Comparison of ENCODE assay signal across 19 cellular contexts in genomic region chr6:125307150-125307838, GRCh38. TPM values are rescaled to one million over a fixed set of nuclear protein-coding genes. Genes with fewer than 3 reads are reported as not detected.
A peak's percentile ranks its signal among the peaks of the same experiment; 100 is the strongest.
DNase-seq lines count a peak whose midpoint lies in the region; ATAC-seq, FAIRE-seq and TF ChIP-seq lines count a peak whose summit lies in the region.
"Had no signal": no experiment of that assay in that cellular context is flagged by ENCODE, and none has a peak within 500 bp of the region (broad histone marks: within the 10 kb centered on the region; RNA-seq: fewer than 3 reads in every experiment).

No MANE protein-coding gene starts in this region.

- H3F3A ChIP-seq in smooth muscle cell (ENCODE audit: low read depth) = peaks cover 5% of the 10 kb centered on the region

- H3K27me3 ChIP-seq in keratinocyte (ENCODE audit: control insufficient read depth, extremely low read depth, insufficient read depth, low read length) (no peaks in the 10 kb centered on the region), smooth muscle cell (ENCODE audit: low read depth) (no peaks in the 10 kb centered on the region)
- H3K27me3 ChIP-seq: neural progenitor cell had no signal

- H3K4me1 ChIP-seq in keratinocyte (ENCODE audit: control insufficient read depth, extremely low read depth, insufficient read depth, low read length) = no peaks in the 10 kb centered on the region
- no peaks in the 10 kb centered on the region for H3K4me1 ChIP-seq in smooth muscle cell (ENCODE audit: low read depth)
- H3K4me1 ChIP-seq: neural progenitor cell had no signal

- peak; percentile 71 for FAIRE-seq in keratinocyte (lab: Jason Lieb, UNC)
- no peak for FAIRE-seq in GM12891 (lab: Jason Lieb, UNC)
- FAIRE-seq: endothelial cell of umbilical vein had no signal

- H3K4me2 ChIP-seq in keratinocyte (ENCODE audit: control insufficient read depth, extremely low read depth, insufficient read depth, low read depth, low read length) (no peak overlapping the region), smooth muscle cell (no peak overlapping the region)
- H3K4me2 ChIP-seq: neural progenitor cell had no signal

- H4K20me1 ChIP-seq in keratinocyte (ENCODE audit: control insufficient read depth, extremely low read depth, insufficient read depth, low read length) = no peaks in the 10 kb centered on the region
- no peaks in the 10 kb centered on the region for H4K20me1 ChIP-seq in smooth muscle cell (ENCODE audit: low read depth)

- H3K79me2 ChIP-seq in keratinocyte (ENCODE audit: control insufficient read depth, insufficient read depth, low read length) (no peaks in the 10 kb centered on the region), smooth muscle cell (ENCODE audit: low read depth) (no peaks in the 10 kb centered on the region)

- H3K4me3 ChIP-seq in keratinocyte (ENCODE audit: control insufficient read depth in 2 of 3, extremely low read depth in 1 of 3, insufficient read depth in 2 of 3, low read depth in 1 of 3, low read length in 3 of 3) = no peak overlapping the region
- no peak overlapping the region for H3K4me3 ChIP-seq in smooth muscle cell
- H3K4me3 ChIP-seq: lung, neural progenitor cell had no signal

- peaks cover 1% of the 10 kb centered on the region in 2 donors for H3K36me3 Mint-ChIP-seq in activated T-cell treated with anti-CD3 and anti-CD28 coated beads, Interleukin-2, amount 50 U/mL, for 72 hours (ENCODE audit: insufficient read depth in 2 of 2)
- no peaks in the 10 kb centered on the region for H3K36me3 Mint-ChIP-seq in activated T-cell treated with anti-CD3 and anti-CD28 coated beads, Interleukin-2, amount 50 U/mL, for 4 hours (ENCODE audit: insufficient read depth)
- H3K36me3 Mint-ChIP-seq: neural progenitor cell had no signal

- WGBS in smooth muscle cell (ENCODE audit: low lambda C conversion rate) = 79% methylated on average over 6 of the region's 6 CpGs

- ATAC-seq in activated T-cell treated with anti-CD3 and anti-CD28 coated beads, Interleukin-2, amount 50 U/mL, for 72 hours (replicated peaks in 1 of 2) = peak; percentile 31 to 42
- ATAC-seq in activated T-cell treated with anti-CD3 and anti-CD28 coated beads, Interleukin-2, amount 50 U/mL, for 4 hours = no peak
- ATAC-seq in stimulated activated naive CD8-positive, alpha-beta T cell treated with anti-CD3 and anti-CD28 coated beads, Interleukin-15, amount 100 ng/mL, for 72 hours = no peak

- dilution Hi-C loops in keratinocyte (cut with MboI; ENCODE audit: extremely low pct_ligation_motif_present, low sequenced_read_pairs) = no loop called here

- H2AFZ ChIP-seq in keratinocyte (ENCODE audit: control insufficient read depth, low read length) (no peak overlapping the region), smooth muscle cell (ENCODE audit: low read depth) (no peak overlapping the region)
- H2AFZ ChIP-seq: neural progenitor cell had no signal

- H3K9me3 Mint-ChIP-seq in activated T-cell treated with anti-CD3 and anti-CD28 coated beads, Interleukin-2, amount 50 U/mL, for 72 hours = peaks cover 1 to 2% of the 10 kb centered on the region in 2 donors
- no peaks in the 10 kb centered on the region for H3K9me3 Mint-ChIP-seq in activated T-cell treated with anti-CD3 and anti-CD28 coated beads, Interleukin-2, amount 50 U/mL, for 4 hours
- peaks cover 0 to 14% of the 10 kb centered on the region in 2 donors for H3K9me3 Mint-ChIP-seq in stimulated activated naive CD8-positive, alpha-beta T cell treated with anti-CD3 and anti-CD28 coated beads, Interleukin-15, amount 100 ng/mL, for 72 hours
- H3K9me3 Mint-ChIP-seq: activated CD4-positive, alpha-beta memory T cell treated with anti-CD3 and anti-CD28 coated beads, Interleukin-2, amount 10 ng/mL, durations not matched to agents 7 days and 5 days had no signal

- no peaks in the 10 kb centered on the region for H3K36me3 ChIP-seq in keratinocyte (ENCODE audit: control insufficient read depth in 2 of 2, extremely low read depth in 1 of 2, insufficient read depth in 2 of 2, low read length in 2 of 2)
- H3K36me3 ChIP-seq in smooth muscle cell (ENCODE audit: low read depth) = no peaks in the 10 kb centered on the region
- H3K36me3 ChIP-seq: neural progenitor cell had no signal

- peaks cover 15% of the 10 kb centered on the region for H3K27me3 Mint-ChIP-seq in activated T-cell treated with anti-CD3 and anti-CD28 coated beads, Interleukin-2, amount 50 U/mL, for 72 hours (ENCODE audit: low read depth)
- H3K27me3 Mint-ChIP-seq in activated T-cell treated with anti-CD3 and anti-CD28 coated beads, Interleukin-2, amount 50 U/mL, for 4 hours (ENCODE audit: low read depth) = peaks cover 7% of the 10 kb centered on the region
- H3K27me3 Mint-ChIP-seq in stimulated activated naive CD8-positive, alpha-beta T cell treated with anti-CD3 and anti-CD28 coated beads, Interleukin-15, amount 100 ng/mL, for 72 hours = no peaks in the 10 kb centered on the region

- H3K4me3 Mint-ChIP-seq in activated T-cell treated with anti-CD3 and anti-CD28 coated beads, Interleukin-2, amount 50 U/mL, for 72 hours = no peak overlapping the region
- no peak overlapping the region for H3K4me3 Mint-ChIP-seq in activated T-cell treated with anti-CD3 and anti-CD28 coated beads, Interleukin-2, amount 50 U/mL, for 4 hours
- H3K4me3 Mint-ChIP-seq in stimulated activated naive CD8-positive, alpha-beta T cell treated with anti-CD3 and anti-CD28 coated beads, Interleukin-15, amount 100 ng/mL, for 72 hours = no peak overlapping the region
- H3K4me3 Mint-ChIP-seq: activated CD4-positive, alpha-beta memory T cell treated with anti-CD3 and anti-CD28 coated beads, Interleukin-2, amount 10 ng/mL, durations not matched to agents 7 days and 5 days; neural progenitor cell had no signal

- H3K4me1 Mint-ChIP-seq in activated T-cell treated with anti-CD3 and anti-CD28 coated beads, Interleukin-2, amount 50 U/mL, for 72 hours (ENCODE audit: low read depth) = peaks cover 34% of the 10 kb centered on the region
- H3K4me1 Mint-ChIP-seq in activated T-cell treated with anti-CD3 and anti-CD28 coated beads, Interleukin-2, amount 50 U/mL, for 4 hours (ENCODE audit: low read depth) = peaks cover 17% of the 10 kb centered on the region
- H3K4me1 Mint-ChIP-seq in stimulated activated naive CD8-positive, alpha-beta T cell treated with anti-CD3 and anti-CD28 coated beads, Interleukin-15, amount 100 ng/mL, for 72 hours = peaks cover 20% of the 10 kb centered on the region

- TF ChIP-seq POLR2A in GM12891 (IDR thresholded peaks at IDR 0.05; ENCODE audit: low read depth, low read length) = no peak

- H3K9me3 ChIP-seq in keratinocyte (ENCODE audit: control insufficient read depth, low read depth, low read length) (no peaks in the 10 kb centered on the region), smooth muscle cell (replicated peaks; ENCODE audit: low read depth) (no peaks in the 10 kb centered on the region)

- no peak for DNase-seq in activated T-cell treated with anti-CD3 and anti-CD28 coated beads, Interleukin-2, amount 50 U/mL, for 72 hours
- no peak for DNase-seq in activated T-cell treated with anti-CD3 and anti-CD28 coated beads, Interleukin-2, amount 50 U/mL, for 4 hours
- DNase-seq in amniotic epithelial cell (ENCODE audit: low read depth) = peak; percentile 64
- DNase-seq in keratinocyte (ENCODE audit: low read depth, low spot score) = no peak
- no peak for DNase-seq in smooth muscle cell (lab: John Stamatoyannopoulos, UW; ENCODE audit: unreplicated experiment)
- DNase-seq in GM12891 (ENCODE audit: insufficient read length, low spot score) = no peak
- no peak for DNase-seq in DMS153 treated with DMSO at 0.1 percent for 48 hours (lab: John Stamatoyannopoulos, UW; ENCODE audit: unreplicated experiment)
- DNase-seq in stimulated activated naive CD8-positive, alpha-beta T cell treated with anti-CD3 and anti-CD28 coated beads, Interleukin-15, amount 100 ng/mL, for 72 hours = no peak
- DNase-seq: activated CD4-positive, alpha-beta memory T cell treated with anti-CD3 and anti-CD28 coated beads, Interleukin-2, amount 10 ng/mL, durations not matched to agents 7 days and 5 days; activated gamma-delta T cell treated with Interleukin-2 at 50 U/mL for 16 hours; hypothalamus; NCI-H187 treated with DMSO at 0.1 percent for 48 hours; NCI-H526 treated with DMSO at 0.1 percent for 48 hours; SHP77; stimulated activated CD4-positive, alpha-beta T cell treated with anti-CD3 and anti-CD28 coated beads, Interleukin-12 subunit alpha, Interleukin-12 subunit beta, amount 100 ng/mL, for 4 hours; T1000 had no signal

- H3K9ac ChIP-seq in keratinocyte (ENCODE audit: control insufficient read depth, extremely low read depth, insufficient read depth, low read length) (no peak overlapping the region), smooth muscle cell (ENCODE audit: low read depth) (no peak overlapping the region)
- H3K9ac ChIP-seq: neural progenitor cell had no signal

- TF ChIP-seq CTCF in keratinocyte (optimal IDR thresholded peaks at IDR 0.05 in 1 of 3, IDR thresholded peaks at IDR 0.05 in 1 of 3, conservative IDR thresholded peaks at IDR 0.05 in 1 of 3; ENCODE audit: extremely low read depth in 1 of 3, insufficient read depth in 2 of 3, low read length in 3 of 3) = no peak
- TF ChIP-seq CTCF in smooth muscle cell (IDR thresholded peaks at IDR 0.05; ENCODE audit: borderline replicate concordance, insufficient read depth, poor library complexity, severe bottlenecking) = no peak

- H3K27ac ChIP-seq in keratinocyte (ENCODE audit: control insufficient read depth, insufficient read depth, low read length) (no peak overlapping the region), smooth muscle cell (ENCODE audit: low read depth) (peak overlapping the region; percentile 12)
- H3K27ac ChIP-seq: neural progenitor cell had no signal

- no peak overlapping the region for H3K27ac Mint-ChIP-seq in activated T-cell treated with anti-CD3 and anti-CD28 coated beads, Interleukin-2, amount 50 U/mL, for 72 hours
- H3K27ac Mint-ChIP-seq in stimulated activated naive CD8-positive, alpha-beta T cell treated with anti-CD3 and anti-CD28 coated beads, Interleukin-15, amount 100 ng/mL, for 72 hours = no peak overlapping the region
- H3K27ac Mint-ChIP-seq: activated CD4-positive, alpha-beta memory T cell treated with anti-CD3 and anti-CD28 coated beads, Interleukin-2, amount 10 ng/mL, durations not matched to agents 7 days and 5 days; neural progenitor cell had no signal

- H3K9me1 ChIP-seq in keratinocyte (ENCODE audit: control insufficient read depth, extremely low read depth, insufficient read depth, low read length) = no peaks in the 10 kb centered on the region

RNA-seq across cellular contexts. Expression of gene HDDC2, which starts 5.5 kb away (rescaled TPM):
- total RNA-seq in activated T-cell treated with anti-CD3 and anti-CD28 coated beads, Interleukin-2, amount 50 U/mL, for 72 hours = 10 to 100 TPM; 68.8 to 92.4 TPM
- 100 to 1,000 TPM in 1 of 3 donors, 10 to 100 TPM in 2; 89.5 to 114 (median 92.8) TPM for total RNA-seq in activated T-cell treated with anti-CD3 and anti-CD28 coated beads, Interleukin-2, amount 50 U/mL, for 4 hours
- polyA plus RNA-seq in keratinocyte (57.1 to 75.8 TPM (median 60.0 TPM) in 3 replicates), smooth muscle cell (107 and 114 TPM in 2 replicates)
- polyA plus RNA-seq in keratinocyte (2011; ENCODE audit: low read depth) = 53.5 TPM
- polyA plus RNA-seq in keratinocyte (2011; cell fraction: cytosol; rRNA removed) = 67.1 and 83.2 TPM in 2 replicates
- 20.5 and 29.7 TPM in 2 replicates for polyA plus RNA-seq in keratinocyte (2011; cell fraction: nucleus; rRNA removed)
- polyA plus RNA-seq in keratinocyte (2012; ENCODE audit: low replicate concordance) = 43.6 and 54.8 TPM in 2 replicates
- 10.8 to 28.8 TPM (median 14.4 TPM) in 3 replicates for polyA minus RNA-seq in keratinocyte
- 18.8 TPM for polyA minus RNA-seq in keratinocyte (2011; cell fraction: cytosol; rRNA and poly(A)+ RNA removed)
- 6.0 and 6.3 TPM in 2 replicates for polyA minus RNA-seq in keratinocyte (2011; cell fraction: nucleus; rRNA and poly(A)+ RNA removed)
- 80.9 and 104 TPM in 2 replicates for total RNA-seq in smooth muscle cell
- 81.7 TPM for polyA plus RNA-seq in GM12891 (2012; ENCODE audit: low read depth, missing spikeins)

Comparison
In these comparisons a context has a peak if more than half of its experiments do, and no peak if none do; other contexts are left out.
1. ATAC-seq: peak in activated T-cell treated with anti-CD3 and anti-CD28 coated beads, Interleukin-2, amount 50 U/mL, for 72 hours (2 of 2); none in activated T-cell treated with anti-CD3 and anti-CD28 coated beads, Interleukin-2, amount 50 U/mL, for 4 hours (0 of 2) and stimulated activated naive CD8-positive, alpha-beta T cell treated with anti-CD3 and anti-CD28 coated beads, Interleukin-15, amount 100 ng/mL, for 72 hours (single experiment).